Comparison of ENCODE assay signal across 23 cellular contexts in genomic region chr14:98186140-98186539, GRCh38.
A peak's percentile ranks its signal among the peaks of the same experiment; 100 is the strongest.
DNase-seq lines count a peak whose midpoint lies in the region; ATAC-seq and TF ChIP-seq lines count a peak whose summit lies in the region.
"Had no signal": no experiment of that assay in that cellular context is flagged by ENCODE, and none has a peak within 500 bp of the region (broad histone marks: within the 10 kb centered on the region; RNA-seq: fewer than 3 reads in every experiment).

No MANE protein-coding gene starts in this region.

- H3K4me1 Mint-ChIP-seq in activated CD4-positive, alpha-beta T cell treated with anti-CD3 and anti-CD28 coated beads, Interleukin-2, amount 10 ng/mL, durations not matched to agents 7 days and 5 days: peaks cover 98% of the 10 kb centered on the region
- peaks cover 100% of the 10 kb centered on the region for H3K4me1 Mint-ChIP-seq in CD8-positive, alpha-beta T cell (ENCODE audit: low read depth)
- H3K4me1 Mint-ChIP-seq in activated T-helper 17 cell treated with anti-CD3 and anti-CD28 coated beads, Interleukin-2, amount 50 U/mL, for 72 hours: peaks cover 82% of the 10 kb centered on the region
- H3K4me1 Mint-ChIP-seq: B cell, WTC11 had no signal

- intact Hi-C loops in CD8-positive, alpha-beta T cell (cut with DNase I, micrococcal nuclease): loop anchor here (5.0 kb wide), 3 partner anchors 41 to 174 kb away; no protein-coding TSS in a partner anchor

- no peak overlapping the region for H3K27ac ChIP-seq in CD8-positive, alpha-beta T cell (ENCODE audit: low read depth, low read length)
- H3K27ac ChIP-seq: adrenal gland, cardiac muscle cell, gastrocnemius medialis, KMS-11, lower lobe of right lung had no signal

- POLR2A ChIA-PET in activated CD4-positive, alpha-beta T cell treated with anti-CD3 and anti-CD28 coated beads, Interleukin-2, amount 10 ng/mL, durations not matched to agents 7 days and 5 days (lab: Charles Lee): no interaction called here
- POLR2A ChIA-PET in CD8-positive, alpha-beta T cell (lab: Charles Lee): interaction anchor here (0.7 to 9.6 kb wide), 7 partner anchors 12 to 1080 kb away, joined by 3 to 98 read pairs (median 4); no protein-coding TSS in a partner anchor

- H3K4me3 Mint-ChIP-seq in activated CD4-positive, alpha-beta T cell treated with anti-CD3 and anti-CD28 coated beads, Interleukin-2, amount 10 ng/mL, durations not matched to agents 7 days and 5 days: no peak overlapping the region
- H3K4me3 Mint-ChIP-seq in CD8-positive, alpha-beta T cell: no peak overlapping the region
- H3K4me3 Mint-ChIP-seq in activated T-helper 17 cell treated with anti-CD3 and anti-CD28 coated beads, Interleukin-2, amount 50 U/mL, for 72 hours: peak overlapping the region; percentile 94
- H3K4me3 Mint-ChIP-seq: B cell; dendritic cell treated with granulocyte-macrophage colony-stimulating factor and Interleukin-4, amounts not matched to agents 40 ng/mL and 50 ng/mL, for 4 days; WTC11 had no signal

- CTCF ChIA-PET in activated CD4-positive, alpha-beta T cell treated with anti-CD3 and anti-CD28 coated beads, Interleukin-2, amount 10 ng/mL, durations not matched to agents 7 days and 5 days (lab: Charles Lee): interaction anchor here (0.7 to 3.1 kb wide), 6 partner anchors 11 to 1086 kb away, joined by 3 to 14 read pairs (median 6); partner anchors contain the start of gene BCL11B
- CTCF ChIA-PET in CD8-positive, alpha-beta T cell (lab: Charles Lee): interaction anchor here (1.0 to 24.3 kb wide), 6 partner anchors 9 to 43 kb away, joined by 3 to 283 read pairs (median 7); no protein-coding TSS in a partner anchor

- peaks cover 11% of the 10 kb centered on the region for H3K9me3 Mint-ChIP-seq in activated CD4-positive, alpha-beta T cell treated with anti-CD3 and anti-CD28 coated beads, Interleukin-2, amount 10 ng/mL, durations not matched to agents 7 days and 5 days
- no peaks in the 10 kb centered on the region for H3K9me3 Mint-ChIP-seq in CD8-positive, alpha-beta T cell
- H3K9me3 Mint-ChIP-seq in activated T-helper 17 cell treated with anti-CD3 and anti-CD28 coated beads, Interleukin-2, amount 50 U/mL, for 72 hours: no peaks in the 10 kb centered on the region
- H3K9me3 Mint-ChIP-seq: dendritic cell treated with granulocyte-macrophage colony-stimulating factor and Interleukin-4, amounts not matched to agents 40 ng/mL and 50 ng/mL, for 4 days; WTC11 had no signal

- no peaks in the 10 kb centered on the region for H3K27me3 Mint-ChIP-seq in activated CD4-positive, alpha-beta T cell treated with anti-CD3 and anti-CD28 coated beads, Interleukin-2, amount 10 ng/mL, durations not matched to agents 7 days and 5 days
- no peaks in the 10 kb centered on the region for H3K27me3 Mint-ChIP-seq in CD8-positive, alpha-beta T cell (ENCODE audit: low read depth)
- no peaks in the 10 kb centered on the region for H3K27me3 Mint-ChIP-seq in activated T-helper 17 cell treated with anti-CD3 and anti-CD28 coated beads, Interleukin-2, amount 50 U/mL, for 72 hours
- H3K27me3 Mint-ChIP-seq: B cell; dendritic cell treated with granulocyte-macrophage colony-stimulating factor and Interleukin-4, amounts not matched to agents 40 ng/mL and 50 ng/mL, for 4 days had no signal

- H3K36me3 Mint-ChIP-seq in activated CD4-positive, alpha-beta T cell treated with anti-CD3 and anti-CD28 coated beads, Interleukin-2, amount 10 ng/mL, durations not matched to agents 7 days and 5 days (ENCODE audit: low read depth): peaks cover 13% of the 10 kb centered on the region
- no peaks in the 10 kb centered on the region for H3K36me3 Mint-ChIP-seq in CD8-positive, alpha-beta T cell
- H3K36me3 Mint-ChIP-seq in activated T-helper 17 cell treated with anti-CD3 and anti-CD28 coated beads, Interleukin-2, amount 50 U/mL, for 72 hours (ENCODE audit: low read depth): peaks cover 16% of the 10 kb centered on the region
- H3K36me3 Mint-ChIP-seq: WTC11 had no signal

- H3K27ac Mint-ChIP-seq in activated CD4-positive, alpha-beta T cell treated with anti-CD3 and anti-CD28 coated beads, Interleukin-2, amount 10 ng/mL, durations not matched to agents 7 days and 5 days: peak overlapping the region; percentile 90
- H3K27ac Mint-ChIP-seq in CD8-positive, alpha-beta T cell: peak overlapping the region; percentile 95
- peak overlapping the region; percentile 96 for H3K27ac Mint-ChIP-seq in activated T-helper 17 cell treated with anti-CD3 and anti-CD28 coated beads, Interleukin-2, amount 50 U/mL, for 72 hours
- H3K27ac Mint-ChIP-seq: B cell; dendritic cell treated with granulocyte-macrophage colony-stimulating factor and Interleukin-4, amounts not matched to agents 40 ng/mL and 50 ng/mL, for 4 days; WTC11 had no signal

- H3K4me3 ChIP-seq in CD8-positive, alpha-beta T cell (ENCODE audit: low read depth, low read length): no peak overlapping the region
- no peak overlapping the region for H3K4me3 ChIP-seq in epithelial cell of esophagus (ENCODE audit: low read length)
- H3K4me3 ChIP-seq: adrenal gland, cardiac muscle cell, gastrocnemius medialis, HAP-1, lower lobe of right lung had no signal

- TF ChIP-seq CTCF in CD8-positive, alpha-beta T cell (IDR thresholded peaks at IDR 0.05): no peak
- TF ChIP-seq CTCF in epithelial cell of esophagus (IDR thresholded peaks at IDR 0.05; ENCODE audit: insufficient read depth, low read depth, low read length, missing control alignments) (no peak), GM10266 (IDR thresholded peaks at IDR 0.05; ENCODE audit: control insufficient read depth, insufficient read depth, low read depth, missing control alignments) (no peak)

- H3K9me3 ChIP-seq in CD8-positive, alpha-beta T cell (ENCODE audit: low read length): no peaks in the 10 kb centered on the region
- H3K9me3 ChIP-seq: adrenal gland, gastrocnemius medialis, HAP-1, lower lobe of right lung had no signal

- ATAC-seq in CD8-positive, alpha-beta T cell: no peak
- ATAC-seq in activated T-helper 17 cell treated with anti-CD3 and anti-CD28 coated beads, Interleukin-2, amount 50 U/mL, for 72 hours (replicated peaks): no peak
- ATAC-seq: gastrocnemius medialis, lower lobe of right lung, WTC11 had no signal

- H3K27me3 ChIP-seq in CD8-positive, alpha-beta T cell (ENCODE audit: insufficient read depth, low read length): no peaks in the 10 kb centered on the region
- H3K27me3 ChIP-seq: cardiac muscle cell had no signal

- peaks cover 99% of the 10 kb centered on the region for H3K4me1 ChIP-seq in CD8-positive, alpha-beta T cell (ENCODE audit: insufficient read depth, low read length)
- H3K4me1 ChIP-seq: adrenal gland, gastrocnemius medialis, HAP-1, lower lobe of right lung had no signal

- no peak for DNase-seq in activated CD4-positive, alpha-beta T cell treated with anti-CD3 and anti-CD28 coated beads, Interleukin-2, amount 10 ng/mL, durations not matched to agents 7 days and 5 days
- DNase-seq in activated CD4-positive, alpha-beta T cell treated with anti-CD3 and anti-CD28 coated beads, Interleukin-2, amount 50 U/mL, for 4 hours: no peak
- no peak for DNase-seq in CD8-positive, alpha-beta T cell
- peak; percentile 84 for DNase-seq in epithelial cell of esophagus (ENCODE audit: low read depth)
- no peak for DNase-seq in GM10266 (ENCODE audit: extremely low spot score)
- DNase-seq in DMS114 treated with DMSO at 0.1 percent for 48 hours (lab: John Stamatoyannopoulos, UW; ENCODE audit: unreplicated experiment): no peak
- DNase-seq in KG1 (lab: John Stamatoyannopoulos, UW): no peak
- DNase-seq: adrenal gland, gastrocnemius medialis, kidney, lower lobe of right lung, NCI-H187 treated with DMSO at 0.1 percent for 48 hours, NCI-H345, nucleus accumbens, retina, SHP77 treated with DMSO at 0.1 percent for 48 hours had no signal

- no peaks in the 10 kb centered on the region for H3K36me3 ChIP-seq in CD8-positive, alpha-beta T cell (ENCODE audit: insufficient read depth, low read length)
- H3K36me3 ChIP-seq: adrenal gland, cardiac muscle cell, gastrocnemius medialis, HAP-1, lower lobe of right lung had no signal
